8 cellular contexts compared by ENCODE assay signal in the genomic region with DNA sequence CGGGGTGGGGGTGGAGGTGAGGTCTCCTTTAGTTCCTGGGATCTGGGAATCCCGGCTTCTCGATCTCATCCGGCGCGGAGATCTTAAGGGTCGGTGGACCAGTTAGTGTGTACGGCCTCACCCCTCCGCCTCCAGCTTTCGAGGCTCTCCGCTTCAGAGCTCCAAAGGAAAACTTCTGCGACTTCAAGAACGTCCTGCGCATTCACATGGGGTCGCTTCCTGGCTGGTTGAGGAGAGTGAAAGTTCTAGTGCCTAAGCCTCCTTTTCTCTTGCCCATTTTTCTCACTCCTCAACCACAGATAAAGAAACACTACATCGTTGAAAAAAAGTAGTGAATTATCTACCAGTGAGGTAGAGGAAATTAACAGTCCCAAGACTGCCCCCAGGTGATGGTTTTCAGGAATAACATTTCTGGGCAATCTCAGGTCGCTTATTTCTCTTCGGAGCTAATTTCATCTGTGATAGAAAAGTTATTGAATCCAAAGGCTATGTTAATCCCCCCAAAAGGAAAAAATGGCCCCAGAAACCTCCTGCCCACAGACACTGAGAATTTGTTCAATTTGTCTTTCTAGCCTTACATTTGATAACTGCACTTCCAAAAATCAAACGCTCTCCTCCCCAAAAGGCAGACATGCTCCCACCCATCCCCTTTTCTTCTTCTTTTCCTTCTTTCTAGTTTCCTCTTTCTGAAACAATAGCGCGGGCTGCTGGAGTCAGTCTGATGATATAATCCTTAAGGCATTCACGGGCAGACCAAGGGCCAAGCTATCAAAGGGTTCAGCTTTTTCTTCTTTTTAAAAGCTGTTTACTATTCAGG. TPM values are rescaled to one million over a fixed set of nuclear protein-coding genes. Genes with fewer than 3 reads are reported as not detected.
DNase-seq lines count a peak whose midpoint lies in the region; ATAC-seq and TF ChIP-seq lines count a peak whose summit lies in the region.

No MANE protein-coding gene starts in this region.

- peaks cover 28% of the 10 kb centered on the region for H3K4me1 ChIP-seq in body of pancreas

- peak overlapping the region; percentile 61 for H3K4me3 Mint-ChIP-seq in activated naive CD4-positive, alpha-beta T cell treated with anti-CD3 and anti-CD28 coated beads, Interleukin-2, amount 50 U/mL, for 24 hours

- TF ChIP-seq CTCF in body of pancreas (IDR thresholded peaks at IDR 0.05): peak; percentile 6 to 78 (median 69)

- peak; percentile 55 for ATAC-seq in HG02981 (IDR thresholded peaks at IDR 0.05; ENCODE audit: unreplicated experiment)
- ATAC-seq in body of pancreas: peak; percentile 70

- 4 to 9% methylated on average over 20 to 22 of the region's 22 CpGs for WGBS in body of pancreas, 2 donors

- DNase-seq in activated naive CD4-positive, alpha-beta T cell treated with Interleukin-2 at 50 U/mL for 16 hours: no peak
- DNase-seq in NCI-H748 treated with DMSO at 0.1 percent for 48 hours (lab: John Stamatoyannopoulos, UW): peak; percentile 80
- DNase-seq in body of pancreas: peak; percentile 43 to 56 (median 49)
- DNase-seq in inferior parietal cortex (ENCODE audit: extremely low spot score): peak; percentile 47
- DNase-seq in activated CD4-positive, CD25-positive, alpha-beta regulatory T cell treated with anti-CD3 and anti-CD28 coated beads, Interleukin-2, amount 50 U/mL, for 72 hours: no peak

- no peak overlapping the region for H3K4me3 ChIP-seq in body of pancreas
- H3K4me3 ChIP-seq in skin epidermis: peak overlapping the region in 4 of 7 experiments; percentile 0 to 30 (median 4)

- no peak for TF ChIP-seq POLR2A in body of pancreas (IDR thresholded peaks at IDR 0.05)

- peaks cover 9% of the 10 kb centered on the region for H3K4me1 Mint-ChIP-seq in activated naive CD4-positive, alpha-beta T cell treated with anti-CD3 and anti-CD28 coated beads, Interleukin-2, amount 50 U/mL, for 24 hours

- H3K27me3 Mint-ChIP-seq in activated naive CD4-positive, alpha-beta T cell treated with anti-CD3 and anti-CD28 coated beads, Interleukin-2, amount 50 U/mL, for 24 hours: peaks cover 56% of the 10 kb centered on the region

- H3K9me3 ChIP-seq in body of pancreas: no peaks in the 10 kb centered on the region

- H3K9me3 Mint-ChIP-seq in activated naive CD4-positive, alpha-beta T cell treated with anti-CD3 and anti-CD28 coated beads, Interleukin-2, amount 50 U/mL, for 24 hours: peaks cover 40% of the 10 kb centered on the region

- H3K36me3 Mint-ChIP-seq in activated naive CD4-positive, alpha-beta T cell treated with anti-CD3 and anti-CD28 coated beads, Interleukin-2, amount 50 U/mL, for 24 hours: peaks cover 21% of the 10 kb centered on the region

- intact Hi-C loops in body of pancreas (cut with DNase I): loop anchor here (10.0 kb wide), 1 partner anchor 934 kb away; no protein-coding TSS in a partner anchor

- H3K27ac ChIP-seq in body of pancreas (no peak overlapping the region), skin epidermis (peak overlapping the region in 15 of 21 experiments; percentile 4 to 80 (median 49))

- H3K27me3 ChIP-seq in body of pancreas: peaks cover 0 to 24% of the 10 kb centered on the region in 2 donors

- no peak overlapping the region for H3K27ac Mint-ChIP-seq in activated naive CD4-positive, alpha-beta T cell treated with anti-CD3 and anti-CD28 coated beads, Interleukin-2, amount 50 U/mL, for 24 hours

- no peaks in the 10 kb centered on the region for H3K36me3 ChIP-seq in body of pancreas (replicated peaks in 1 of 2; ENCODE audit: insufficient read depth in 1 of 2, low read depth in 2 of 2)

RNA-seq across cellular contexts. Expression of a gene that starts 20.5 kb away (rescaled TPM):
- total RNA-seq in body of pancreas: not detected

Comparison
In these comparisons a context has a peak if more than half of its experiments do, and no peak if none do; other contexts are left out.
1. DNase-seq: peak in NCI-H748 treated with DMSO at 0.1 percent for 48 hours (single experiment), body of pancreas (4 of 4) and inferior parietal cortex (single experiment); none in activated naive CD4-positive, alpha-beta T cell treated with Interleukin-2 at 50 U/mL for 16 hours (single experiment) and activated CD4-positive, CD25-positive, alpha-beta regulatory T cell treated with anti-CD3 and anti-CD28 coated beads, Interleukin-2, amount 50 U/mL, for 72 hours (single experiment).
2. H3K27ac ChIP-seq: peak in skin epidermis (15 of 21); none in body of pancreas (0 of 4).
3. H3K4me3 ChIP-seq: peak in skin epidermis (4 of 7); none in body of pancreas (0 of 2).